In the genomic region with DNA sequence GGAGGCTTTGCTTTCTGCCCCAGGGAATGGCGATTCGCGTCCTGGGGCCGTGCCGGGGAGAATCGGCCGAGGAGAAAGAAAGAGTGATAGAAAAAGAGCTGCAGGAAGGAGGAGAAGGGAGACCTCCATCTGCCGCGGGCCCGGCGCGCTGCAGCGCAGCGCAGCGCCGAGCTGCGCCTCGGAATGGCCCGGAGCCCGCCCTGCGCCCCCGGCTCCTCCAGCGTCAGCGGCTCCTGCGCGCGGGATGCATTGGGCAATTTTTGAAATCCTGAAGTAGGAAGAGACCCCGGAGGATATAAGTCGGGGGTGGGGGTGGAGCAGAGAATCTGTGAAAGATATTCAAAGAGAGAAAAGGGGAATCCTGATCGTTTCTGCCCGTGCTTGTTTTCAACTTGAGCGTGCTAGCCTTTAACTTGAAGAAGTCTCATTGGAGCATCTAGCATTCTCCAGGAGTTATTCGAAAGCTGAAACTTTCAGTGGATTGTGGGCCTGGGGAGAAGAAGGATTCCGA, we compare ENCODE assay signal across 1 cellular context.
A peak's percentile ranks its signal among the peaks of the same experiment; 100 is the strongest.
TF ChIP-seq lines count a peak whose summit lies in the region.

No MANE protein-coding gene starts in this region.

TF ChIP-seq in H1, 55 proteins besides CTCF, POLR2A, EP300 and RAD21 (continued from another document):
- TF ChIP-seq GTF2F1 (IDR thresholded peaks at IDR 0.05; ENCODE audit: borderline replicate concordance, low read depth, low read length) (no peak), ASH2L (IDR thresholded peaks at IDR 0.05; ENCODE audit: low read length) (peak; percentile 21), CBX8 (IDR thresholded peaks at IDR 0.05; ENCODE audit: borderline replicate concordance, low read depth, low read length) (no peak), CTBP2 (IDR thresholded peaks at IDR 0.05; ENCODE audit: borderline replicate concordance, insufficient read depth, insufficient read length, low read length) (peak; percentile 42), TCF12 (IDR thresholded peaks at IDR 0.05; ENCODE audit: low read depth, low read length) (no peak), SP4 (IDR thresholded peaks at IDR 0.05; ENCODE audit: low read length) (no peak), PHF8 (conservative IDR thresholded peaks at IDR 0.05; ENCODE audit: low read depth, low read length) (no peak), SAP30 (IDR thresholded peaks at IDR 0.05; ENCODE audit: insufficient read depth, insufficient replicate concordance, low read length) (no peak), ZNF274 (IDR thresholded peaks at IDR 0.05; ENCODE audit: borderline replicate concordance, extremely low read depth, low read length) (no peak), CEBPB (IDR thresholded peaks at IDR 0.05; ENCODE audit: low read depth, low read length) (peak; percentile 35; the same call in 1 of the 2 replicates), RBBP5 (IDR thresholded peaks at IDR 0.05; ENCODE audit: borderline replicate concordance, low read depth, low read length) (no peak; the same call in 1 of the 2 replicates), SP2 (IDR thresholded peaks at IDR 0.05; ENCODE audit: low read length) (no peak), EGR1 (IDR thresholded peaks at IDR 0.05; ENCODE audit: borderline replicate concordance, low read depth, low read length) (no peak), SUZ12 (IDR thresholded peaks at IDR 0.05; ENCODE audit: low read length) (no peak; the same call in 1 of the 2 replicates), MAX (IDR thresholded peaks at IDR 0.05) (peak; percentile 23; the same call in 1 of the 2 replicates), KDM4A (IDR thresholded peaks at IDR 0.05; ENCODE audit: low read depth, low read length, severe bottlenecking) (peak; percentile 69)
TF ChIP-seq in H1: peak in this region for 7.
